Comparison of ENCODE assay signal across 7 cellular contexts in genomic region chr16:77093999-77094398, GRCh38.
"Had no signal": no experiment of that assay in that cellular context is flagged by ENCODE, and none has a peak within 500 bp of the region (broad histone marks: within the 10 kb centered on the region; RNA-seq: fewer than 3 reads in every experiment).

No MANE protein-coding gene starts in this region.

- H3K36me3 ChIP-seq: HAP-1 had no signal

- ATAC-seq: HCT116, HepG2 had no signal

- H3K9me3 ChIP-seq: HAP-1 had no signal

- FAIRE-seq: HepG2 had no signal

- H2AFZ ChIP-seq: GM23248 had no signal

- H3K27ac ChIP-seq: GM23248, HL-60 had no signal

- H3K9ac ChIP-seq: GM23248 had no signal

- DNase-seq: GM23248, H7, HFFc6 had no signal

- H3K4me1 ChIP-seq: HAP-1 had no signal

- H3K4me3 ChIP-seq: GM23248, HAP-1 had no signal
